Comparison of ENCODE assay signal across 16 cellular contexts in the genomic region with DNA sequence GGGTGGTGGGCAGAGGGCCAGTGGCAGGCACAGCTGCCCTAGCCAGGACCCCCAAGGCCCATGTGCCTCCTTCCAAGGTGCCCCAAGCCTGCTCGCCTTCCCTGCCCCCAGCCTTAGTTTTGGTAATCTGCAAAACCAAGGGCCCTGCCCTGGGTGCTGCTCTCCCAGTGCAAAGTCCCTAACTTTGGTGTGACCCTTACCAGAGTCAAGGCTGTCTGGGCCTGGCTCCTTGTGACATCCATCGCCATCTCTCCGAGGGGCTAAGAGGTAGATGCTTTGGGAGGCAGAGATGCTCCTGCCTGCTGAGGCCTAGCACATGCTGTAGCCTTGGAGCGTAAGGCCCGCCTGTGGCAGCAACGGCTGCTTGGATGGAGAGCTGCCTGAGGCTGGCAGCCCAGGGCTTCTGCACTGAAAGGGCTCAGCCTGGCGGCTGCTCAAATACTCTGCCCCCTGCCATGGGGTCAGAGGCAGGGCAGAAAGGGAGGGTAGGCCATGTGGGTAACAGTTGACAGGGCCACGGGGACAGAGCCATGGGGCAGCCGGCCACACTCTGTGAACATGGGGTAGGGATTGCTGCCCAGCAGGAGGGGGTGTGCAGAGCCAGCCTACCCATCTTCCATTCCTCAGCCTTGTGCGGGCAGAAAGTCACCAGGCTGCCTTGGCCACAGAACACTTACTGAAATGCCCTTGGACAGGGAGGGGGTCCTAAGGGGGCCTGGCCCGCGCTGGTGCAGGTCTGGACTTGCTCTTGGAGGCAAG. TPM values are rescaled to one million over a fixed set of nuclear protein-coding genes. Genes with fewer than 3 reads are reported as not detected.
"Had no signal": no experiment of that assay in that cellular context is flagged by ENCODE, and none has a peak within 500 bp of the region (broad histone marks: within the 10 kb centered on the region; RNA-seq: fewer than 3 reads in every experiment).

No MANE protein-coding gene starts in this region.

- H3K4me3 ChIP-seq: body of pancreas, lung, tibial artery had no signal

- H3K9me3 ChIP-seq: body of pancreas, tibial artery had no signal

- H3K27me3 ChIP-seq: body of pancreas, tibial artery had no signal

- H3K27ac ChIP-seq: body of pancreas, tibial artery, VCaP had no signal

- H3K4me1 ChIP-seq: body of pancreas, tibial artery had no signal

- DNase-seq: activated CD4-positive, alpha-beta T cell treated with anti-CD3 and anti-CD28 coated beads for 4 hours; activated CD8-positive, alpha-beta T cell treated with anti-CD3 and anti-CD28 coated beads for 36 hours; activated naive CD4-positive, alpha-beta T cell treated with anti-CD3 and anti-CD28 coated beads, Interleukin-2, amount 50 U/mL, for 16 hours; amniotic stem cell; body of pancreas; dermis blood vessel endothelial cell; kidney glomerular epithelial cell; T-helper 9 cell had no signal

- ATAC-seq: activated CD8-positive, alpha-beta T cell treated with anti-CD3 and anti-CD28 coated beads for 36 hours; body of pancreas had no signal

- H3K36me3 ChIP-seq: tibial artery had no signal

RNA-seq across cellular contexts. Expression of a gene that starts 17.9 kb away (rescaled TPM):
- total RNA-seq: activated CD8-positive, alpha-beta T cell treated with anti-CD3 and anti-CD28 coated beads for 36 hours; activated T-helper 1 cell treated with anti-CD3 and anti-CD28 coated beads, Interleukin-12 subunit alpha, Interleukin-12 subunit beta, Interleukin-2, Interleukin-4 antibody, amounts not matched to agents 30 ng/mL and 10 ng/mL and 1 ng/mL, durations not matched to agents 14 hours and 24 hours and 36 hours; body of pancreas; dermis blood vessel endothelial cell; glomerular endothelial cell; mucosa of gallbladder; osteocyte; renal cortical epithelial cell had no signal

RNA-seq across cellular contexts. Expression of a gene that starts 30.2 kb away (rescaled TPM):
- total RNA-seq: dermis blood vessel endothelial cell, osteocyte had no signal
